In the genomic region with DNA sequence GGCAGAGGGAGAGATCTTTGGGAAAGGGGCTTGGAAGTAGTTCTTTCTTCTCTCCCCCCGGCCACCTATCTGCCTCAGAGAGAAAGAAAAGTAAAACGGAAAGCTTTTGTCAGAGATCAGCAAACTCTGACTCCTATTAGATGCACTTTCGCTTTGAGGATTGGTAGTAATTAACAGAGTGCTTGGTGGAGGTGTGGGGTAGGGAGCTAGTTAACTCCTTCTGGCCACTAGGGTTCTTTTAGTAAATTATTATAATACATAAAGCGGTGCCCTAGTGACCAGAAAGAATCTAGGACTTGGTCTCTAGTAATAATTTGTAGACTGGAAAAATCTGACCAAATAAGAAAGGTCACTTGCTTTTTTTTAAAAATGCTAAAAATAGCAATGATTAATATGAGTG, we compare ENCODE assay signal across 8 cellular contexts. TPM values are rescaled to one million over a fixed set of nuclear protein-coding genes. Genes with fewer than 3 reads are reported as not detected.
A peak's percentile ranks its signal among the peaks of the same experiment; 100 is the strongest.
DNase-seq lines count a peak whose midpoint lies in the region; ATAC-seq and TF ChIP-seq lines count a peak whose summit lies in the region.

No MANE protein-coding gene starts in this region.

- H3K4me3 Mint-ChIP-seq in activated CD8-positive, alpha-beta T cell treated with anti-CD3 and anti-CD28 coated beads, Interleukin-2, amount 10 ng/mL, durations not matched to agents 7 days and 5 days = peak overlapping the region; percentile 69
- peak overlapping the region; percentile 65 for H3K4me3 Mint-ChIP-seq in memory B cell
- no peak overlapping the region for H3K4me3 Mint-ChIP-seq in endothelial cell (ENCODE audit: unreplicated experiment)

- POLR2A ChIA-PET in activated CD8-positive, alpha-beta T cell treated with anti-CD3 and anti-CD28 coated beads, Interleukin-2, amount 10 ng/mL, durations not matched to agents 7 days and 5 days (lab: Charles Lee) = interaction anchor here (1.3 kb wide), 1 partner anchor 245 kb away, joined by 4 read pairs; no protein-coding TSS in a partner anchor

- H3K4me1 Mint-ChIP-seq in activated CD8-positive, alpha-beta T cell treated with anti-CD3 and anti-CD28 coated beads, Interleukin-2, amount 10 ng/mL, durations not matched to agents 7 days and 5 days (ENCODE audit: low read depth) = peaks cover 21% of the 10 kb centered on the region
- H3K4me1 Mint-ChIP-seq in memory B cell = peaks cover 10% of the 10 kb centered on the region
- peaks cover 22% of the 10 kb centered on the region for H3K4me1 Mint-ChIP-seq in endothelial cell (ENCODE audit: unreplicated experiment)

- peaks cover 4% of the 10 kb centered on the region for H3K27me3 Mint-ChIP-seq in activated CD8-positive, alpha-beta T cell treated with anti-CD3 and anti-CD28 coated beads, Interleukin-2, amount 10 ng/mL, durations not matched to agents 7 days and 5 days (ENCODE audit: low read depth)
- H3K27me3 Mint-ChIP-seq in memory B cell (peaks cover 6% of the 10 kb centered on the region), endothelial cell (ENCODE audit: unreplicated experiment) (peaks cover 4% of the 10 kb centered on the region)

- DNase-seq in activated CD8-positive, alpha-beta T cell treated with anti-CD3 and anti-CD28 coated beads, Interleukin-2, amount 10 ng/mL, durations not matched to agents 7 days and 5 days = no peak
- no peak for DNase-seq in memory B cell (ENCODE audit: low spot score in 2 of 2)
- no peak for DNase-seq in endothelial cell (ENCODE audit: low spot score)
- no peak for DNase-seq in stimulated activated CD4-positive, alpha-beta T cell treated with anti-CD3 and anti-CD28 coated beads, Interleukin-2, amount 100 ng/mL, for 24 hours
- DNase-seq in ureter (ENCODE audit: low spot score) = no peak
- no peak for DNase-seq in NOMO-1 treated with DMSO at 0.1 percent for 48 hours (lab: John Stamatoyannopoulos, UW; ENCODE audit: unreplicated experiment)

- H3K27ac Mint-ChIP-seq in activated CD8-positive, alpha-beta T cell treated with anti-CD3 and anti-CD28 coated beads, Interleukin-2, amount 10 ng/mL, durations not matched to agents 7 days and 5 days = peak overlapping the region; percentile 74
- H3K27ac Mint-ChIP-seq in memory B cell (no peak overlapping the region), endothelial cell (ENCODE audit: unreplicated experiment) (no peak overlapping the region)

- H3K9me3 Mint-ChIP-seq in activated CD8-positive, alpha-beta T cell treated with anti-CD3 and anti-CD28 coated beads, Interleukin-2, amount 10 ng/mL, durations not matched to agents 7 days and 5 days (ENCODE audit: insufficient read depth) = no peaks in the 10 kb centered on the region
- H3K9me3 Mint-ChIP-seq in memory B cell = no peaks in the 10 kb centered on the region
- no peaks in the 10 kb centered on the region for H3K9me3 Mint-ChIP-seq in endothelial cell (ENCODE audit: unreplicated experiment)

- TF ChIP-seq CTCF in GM12873 (IDR thresholded peaks at IDR 0.05; ENCODE audit: insufficient read depth, low read depth, low read length, missing control alignments) (peak; percentile 37), endothelial cell (IDR thresholded peaks at IDR 0.05; ENCODE audit: unreplicated experiment) (no peak)

- peak; percentile 87 for ATAC-seq in HG02763 (IDR thresholded peaks at IDR 0.05; ENCODE audit: unreplicated experiment)
- peak; percentile 73 for ATAC-seq in activated CD8-positive, alpha-beta T cell treated with anti-CD3 and anti-CD28 coated beads, Interleukin-2, amount 10 ng/mL, durations not matched to agents 7 days and 5 days
- ATAC-seq in memory B cell (ENCODE audit: low read depth) = peak; percentile 57

- no peaks in the 10 kb centered on the region for H3K36me3 Mint-ChIP-seq in activated CD8-positive, alpha-beta T cell treated with anti-CD3 and anti-CD28 coated beads, Interleukin-2, amount 10 ng/mL, durations not matched to agents 7 days and 5 days (ENCODE audit: low read depth)
- no peaks in the 10 kb centered on the region for H3K36me3 Mint-ChIP-seq in memory B cell
- no peaks in the 10 kb centered on the region for H3K36me3 Mint-ChIP-seq in endothelial cell (ENCODE audit: low read depth, unreplicated experiment)

- CTCF ChIA-PET in activated CD8-positive, alpha-beta T cell treated with anti-CD3 and anti-CD28 coated beads, Interleukin-2, amount 10 ng/mL, durations not matched to agents 7 days and 5 days (lab: Charles Lee) = interaction anchor here (1.0 to 2.9 kb wide), 7 partner anchors 9 to 169 kb away, joined by 3 to 25 read pairs (median 8); no protein-coding TSS in a partner anchor

RNA-seq across cellular contexts. Expression of a gene that starts 54.6 kb away (rescaled TPM):
- not detected for total RNA-seq in activated CD8-positive, alpha-beta T cell treated with anti-CD3 and anti-CD28 coated beads, Interleukin-2, amount 10 ng/mL, durations not matched to agents 7 days and 5 days
- total RNA-seq in endothelial cell (ENCODE audit: unreplicated experiment) (21.8 TPM), ureter (15.6 TPM)

Comparison
In these comparisons a context has a peak if more than half of its experiments do, and no peak if none do; other contexts are left out.
1. RNA of a gene that starts 54.6 kb away (total RNA-seq): 21.8 TPM in endothelial cell (single experiment) and 15.6 TPM in ureter (single experiment); not detected in activated CD8-positive, alpha-beta T cell treated with anti-CD3 and anti-CD28 coated beads, Interleukin-2, amount 10 ng/mL, durations not matched to agents 7 days and 5 days; every median in the first group is over 10 times any median in the second.
2. Peak in every context shown above with its lines, with median percentiles within 50 percentile points of each other: ATAC-seq.